ENCODE assay signal across 1 cellular context in the genomic region with DNA sequence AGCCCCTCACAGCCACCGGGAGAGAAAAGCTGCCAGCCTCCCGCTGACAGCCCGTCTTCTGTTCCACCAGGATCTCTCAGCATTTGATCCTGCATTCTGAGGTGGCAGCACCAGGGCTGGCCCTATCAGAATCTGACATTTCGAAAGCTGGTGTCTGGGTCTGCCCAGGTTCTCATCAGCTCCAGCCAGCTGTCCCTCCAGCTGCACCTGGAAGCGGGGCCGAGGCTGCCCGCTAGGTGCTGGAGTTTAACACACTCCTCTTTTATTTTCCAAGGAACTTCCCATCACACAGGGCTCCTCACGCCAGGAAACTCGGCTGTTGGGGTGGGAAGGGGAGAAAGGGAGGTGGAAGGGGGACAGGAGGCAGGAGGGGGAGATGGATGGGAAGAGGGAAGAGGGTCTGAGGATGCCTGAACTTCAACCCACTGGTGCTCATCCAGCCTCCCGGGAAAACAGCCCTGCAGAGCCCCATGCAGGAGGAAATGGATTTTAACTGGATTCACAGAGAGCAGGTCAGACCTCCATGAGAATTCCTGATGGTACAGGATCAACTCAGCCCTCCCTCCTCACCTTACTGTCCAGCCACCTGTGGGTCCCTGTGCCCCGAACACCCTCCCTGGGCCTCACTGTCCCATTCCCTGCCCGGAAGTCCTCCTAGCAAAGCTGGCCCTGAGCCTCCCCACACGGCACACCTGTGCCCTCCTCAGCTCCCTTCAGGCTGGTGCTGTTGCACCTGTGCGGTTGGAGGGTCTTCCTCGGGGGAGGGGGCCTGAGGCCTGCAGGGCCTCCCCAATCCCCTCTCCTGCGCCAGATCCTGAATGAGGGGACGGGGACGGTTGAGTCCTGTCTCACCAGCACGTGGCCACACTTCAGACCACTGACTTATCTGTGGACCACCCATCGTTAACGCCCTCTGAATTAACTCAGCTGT.
TF ChIP-seq lines count a peak whose summit lies in the region.

No MANE protein-coding gene starts in this region.

TF ChIP-seq in HepG2, 621 proteins besides CTCF, POLR2A, EP300 and RAD21 (continued from another document and continues in another):
- TF ChIP-seq, protein P1, sequence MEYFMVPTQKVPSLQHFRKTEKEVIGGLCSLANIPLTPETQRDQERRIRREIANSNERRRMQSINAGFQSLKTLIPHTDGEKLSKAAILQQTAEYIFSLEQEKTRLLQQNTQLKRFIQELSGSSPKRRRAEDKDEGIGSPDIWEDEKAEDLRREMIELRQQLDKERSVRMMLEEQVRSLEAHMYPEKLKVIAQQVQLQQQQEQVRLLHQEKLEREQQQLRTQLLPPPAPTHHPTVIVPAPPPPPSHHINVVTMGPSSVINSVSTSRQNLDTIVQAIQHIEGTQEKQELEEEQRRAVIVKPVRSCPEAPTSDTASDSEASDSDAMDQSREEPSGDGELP (IDR thresholded peaks at IDR 0.05; ENCODE audit: borderline replicate concordance, low read depth) = peak; percentile 35; the same call in 1 of the 2 replicates
- TF ChIP-seq SCMH1 (CRISPR knock-in tag; IDR thresholded peaks at IDR 0.05; ENCODE audit: borderline replicate concordance) (no peak), PHF5A (CRISPR knock-in tag; IDR thresholded peaks at IDR 0.05; ENCODE audit: low read depth, unreplicated experiment) (no peak), SMAD1 (CRISPR knock-in tag; IDR thresholded peaks at IDR 0.05; ENCODE audit: borderline replicate concordance, low read depth) (0 out of 2 replicates have a peak, but pooled peaks have one; percentile 19), MEIS1 (CRISPR knock-in tag; IDR thresholded peaks at IDR 0.05; ENCODE audit: borderline replicate concordance) (no peak), DNMT3B (CRISPR knock-in tag; conservative IDR thresholded peaks at IDR 0.05) (no peak), XRCC5 (optimal IDR thresholded peaks at IDR 0.05; ENCODE audit: low read length) (no peak), CENPT (CRISPR knock-in tag; IDR thresholded peaks at IDR 0.05; ENCODE audit: low read depth) (no peak), YEATS2 (CRISPR knock-in tag; IDR thresholded peaks at IDR 0.05; ENCODE audit: borderline replicate concordance) (no peak), CCAR2 (optimal IDR thresholded peaks at IDR 0.05; ENCODE audit: low read depth, low read length) (no peak), RCOR2 (CRISPR knock-in tag; IDR thresholded peaks at IDR 0.05) (no peak), SOX5 (CRISPR knock-in tag; IDR thresholded peaks at IDR 0.05; ENCODE audit: borderline replicate concordance) (no peak), PRPF4 (IDR thresholded peaks at IDR 0.05; ENCODE audit: low read depth, low read length, poor library complexity, severe bottlenecking) (no peak), BORCS8-MEF2B (CRISPR knock-in tag; IDR thresholded peaks at IDR 0.05) (0 out of 2 replicates have a peak, but pooled peaks have one; percentile 11), KDM1A (CRISPR knock-in tag; IDR thresholded peaks at IDR 0.05) (no peak), MTA3 (CRISPR knock-in tag; IDR thresholded peaks at IDR 0.05) (no peak), ZNF552 (CRISPR knock-in tag; IDR thresholded peaks at IDR 0.05; ENCODE audit: borderline replicate concordance) (no peak), ZFYVE20 (CRISPR knock-in tag; IDR thresholded peaks at IDR 0.05; ENCODE audit: borderline replicate concordance, low read depth) (no peak), ZNF720 (CRISPR knock-in tag; IDR thresholded peaks at IDR 0.05) (no peak), FOXC1 (CRISPR knock-in tag; IDR thresholded peaks at IDR 0.05; ENCODE audit: borderline replicate concordance) (no peak), ZNF382 (CRISPR knock-in tag; IDR thresholded peaks at IDR 0.05; ENCODE audit: borderline replicate concordance) (no peak), ZNF383 (CRISPR knock-in tag; IDR thresholded peaks at IDR 0.05; ENCODE audit: borderline replicate concordance) (no peak), ZNF567 (CRISPR knock-in tag; IDR thresholded peaks at IDR 0.05; ENCODE audit: borderline replicate concordance) (no peak), KDM5B (CRISPR knock-in tag; IDR thresholded peaks at IDR 0.05; ENCODE audit: borderline replicate concordance) (no peak), SMARCC2 (IDR thresholded peaks at IDR 0.05) (no peak), PCBP2 (optimal IDR thresholded peaks at IDR 0.05; ENCODE audit: low read depth, low read length, poor library complexity, severe bottlenecking) (peak; percentile 66), SMARCE1 (IDR thresholded peaks at IDR 0.05; ENCODE audit: borderline replicate concordance) (no peak), ZNF253 (CRISPR knock-in tag; IDR thresholded peaks at IDR 0.05; ENCODE audit: borderline replicate concordance) (no peak), ZNF703 (CRISPR knock-in tag; IDR thresholded peaks at IDR 0.05; ENCODE audit: borderline replicate concordance) (no peak), ZNF207 (IDR thresholded peaks at IDR 0.05; ENCODE audit: borderline replicate concordance) (no peak), MTF1 (CRISPR knock-in tag; IDR thresholded peaks at IDR 0.05) (no peak), NFKB2 (CRISPR knock-in tag; IDR thresholded peaks at IDR 0.05; ENCODE audit: borderline replicate concordance) (peak; percentile 40; the same call in 1 of the 2 replicates), EHMT2 (IDR thresholded peaks at IDR 0.05; ENCODE audit: borderline replicate concordance, low read depth, low read length) (no peak), MAFF (IDR thresholded peaks at IDR 0.05; ENCODE audit: low read depth, low read length) (no peak)
- TF ChIP-seq, protein P2, sequence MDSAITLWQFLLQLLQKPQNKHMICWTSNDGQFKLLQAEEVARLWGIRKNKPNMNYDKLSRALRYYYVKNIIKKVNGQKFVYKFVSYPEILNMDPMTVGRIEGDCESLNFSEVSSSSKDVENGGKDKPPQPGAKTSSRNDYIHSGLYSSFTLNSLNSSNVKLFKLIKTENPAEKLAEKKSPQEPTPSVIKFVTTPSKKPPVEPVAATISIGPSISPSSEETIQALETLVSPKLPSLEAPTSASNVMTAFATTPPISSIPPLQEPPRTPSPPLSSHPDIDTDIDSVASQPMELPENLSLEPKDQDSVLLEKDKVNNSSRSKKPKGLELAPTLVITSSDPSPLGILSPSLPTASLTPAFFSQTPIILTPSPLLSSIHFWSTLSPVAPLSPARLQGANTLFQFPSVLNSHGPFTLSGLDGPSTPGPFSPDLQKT (CRISPR knock-in tag; IDR thresholded peaks at IDR 0.05; ENCODE audit: borderline replicate concordance) = no peak
- TF ChIP-seq, protein P3, sequence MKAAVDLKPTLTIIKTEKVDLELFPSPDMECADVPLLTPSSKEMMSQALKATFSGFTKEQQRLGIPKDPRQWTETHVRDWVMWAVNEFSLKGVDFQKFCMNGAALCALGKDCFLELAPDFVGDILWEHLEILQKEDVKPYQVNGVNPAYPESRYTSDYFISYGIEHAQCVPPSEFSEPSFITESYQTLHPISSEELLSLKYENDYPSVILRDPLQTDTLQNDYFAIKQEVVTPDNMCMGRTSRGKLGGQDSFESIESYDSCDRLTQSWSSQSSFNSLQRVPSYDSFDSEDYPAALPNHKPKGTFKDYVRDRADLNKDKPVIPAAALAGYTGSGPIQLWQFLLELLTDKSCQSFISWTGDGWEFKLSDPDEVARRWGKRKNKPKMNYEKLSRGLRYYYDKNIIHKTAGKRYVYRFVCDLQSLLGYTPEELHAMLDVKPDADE (CRISPR knock-in tag; IDR thresholded peaks at IDR 0.05) = no peak
- TF ChIP-seq, protein P4, sequence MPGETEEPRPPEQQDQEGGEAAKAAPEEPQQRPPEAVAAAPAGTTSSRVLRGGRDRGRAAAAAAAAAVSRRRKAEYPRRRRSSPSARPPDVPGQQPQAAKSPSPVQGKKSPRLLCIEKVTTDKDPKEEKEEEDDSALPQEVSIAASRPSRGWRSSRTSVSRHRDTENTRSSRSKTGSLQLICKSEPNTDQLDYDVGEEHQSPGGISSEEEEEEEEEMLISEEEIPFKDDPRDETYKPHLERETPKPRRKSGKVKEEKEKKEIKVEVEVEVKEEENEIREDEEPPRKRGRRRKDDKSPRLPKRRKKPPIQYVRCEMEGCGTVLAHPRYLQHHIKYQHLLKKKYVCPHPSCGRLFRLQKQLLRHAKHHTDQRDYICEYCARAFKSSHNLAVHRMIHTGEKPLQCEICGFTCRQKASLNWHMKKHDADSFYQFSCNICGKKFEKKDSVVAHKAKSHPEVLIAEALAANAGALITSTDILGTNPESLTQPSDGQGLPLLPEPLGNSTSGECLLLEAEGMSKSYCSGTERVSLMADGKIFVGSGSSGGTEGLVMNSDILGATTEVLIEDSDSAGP (CRISPR knock-in tag; IDR thresholded peaks at IDR 0.05; ENCODE audit: borderline replicate concordance) = 0 out of 2 replicates have a peak, but pooled peaks have one; percentile 6
- TF ChIP-seq, protein P5, sequence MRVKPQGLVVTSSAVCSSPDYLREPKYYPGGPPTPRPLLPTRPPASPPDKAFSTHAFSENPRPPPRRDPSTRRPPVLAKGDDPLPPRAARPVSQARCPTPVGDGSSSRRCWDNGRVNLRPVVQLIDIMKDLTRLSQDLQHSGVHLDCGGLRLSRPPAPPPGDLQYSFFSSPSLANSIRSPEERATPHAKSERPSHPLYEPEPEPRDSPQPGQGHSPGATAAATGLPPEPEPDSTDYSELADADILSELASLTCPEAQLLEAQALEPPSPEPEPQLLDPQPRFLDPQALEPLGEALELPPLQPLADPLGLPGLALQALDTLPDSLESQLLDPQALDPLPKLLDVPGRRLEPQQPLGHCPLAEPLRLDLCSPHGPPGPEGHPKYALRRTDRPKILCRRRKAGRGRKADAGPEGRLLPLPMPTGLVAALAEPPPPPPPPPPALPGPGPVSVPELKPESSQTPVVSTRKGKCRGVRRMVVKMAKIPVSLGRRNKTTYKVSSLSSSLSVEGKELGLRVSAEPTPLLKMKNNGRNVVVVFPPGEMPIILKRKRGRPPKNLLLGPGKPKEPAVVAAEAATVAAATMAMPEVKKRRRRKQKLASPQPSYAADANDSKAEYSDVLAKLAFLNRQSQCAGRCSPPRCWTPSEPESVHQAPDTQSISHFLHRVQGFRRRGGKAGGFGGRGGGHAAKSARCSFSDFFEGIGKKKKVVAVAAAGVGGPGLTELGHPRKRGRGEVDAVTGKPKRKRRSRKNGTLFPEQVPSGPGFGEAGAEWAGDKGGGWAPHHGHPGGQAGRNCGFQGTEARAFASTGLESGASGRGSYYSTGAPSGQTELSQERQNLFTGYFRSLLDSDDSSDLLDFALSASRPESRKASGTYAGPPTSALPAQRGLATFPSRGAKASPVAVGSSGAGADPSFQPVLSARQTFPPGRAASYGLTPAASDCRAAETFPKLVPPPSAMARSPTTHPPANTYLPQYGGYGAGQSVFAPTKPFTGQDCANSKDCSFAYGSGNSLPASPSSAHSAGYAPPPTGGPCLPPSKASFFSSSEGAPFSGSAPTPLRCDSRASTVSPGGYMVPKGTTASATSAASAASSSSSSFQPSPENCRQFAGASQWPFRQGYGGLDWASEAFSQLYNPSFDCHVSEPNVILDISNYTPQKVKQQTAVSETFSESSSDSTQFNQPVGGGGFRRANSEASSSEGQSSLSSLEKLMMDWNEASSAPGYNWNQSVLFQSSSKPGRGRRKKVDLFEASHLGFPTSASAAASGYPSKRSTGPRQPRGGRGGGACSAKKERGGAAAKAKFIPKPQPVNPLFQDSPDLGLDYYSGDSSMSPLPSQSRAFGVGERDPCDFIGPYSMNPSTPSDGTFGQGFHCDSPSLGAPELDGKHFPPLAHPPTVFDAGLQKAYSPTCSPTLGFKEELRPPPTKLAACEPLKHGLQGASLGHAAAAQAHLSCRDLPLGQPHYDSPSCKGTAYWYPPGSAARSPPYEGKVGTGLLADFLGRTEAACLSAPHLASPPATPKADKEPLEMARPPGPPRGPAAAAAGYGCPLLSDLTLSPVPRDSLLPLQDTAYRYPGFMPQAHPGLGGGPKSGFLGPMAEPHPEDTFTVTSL (CRISPR knock-in tag; IDR thresholded peaks at IDR 0.05; ENCODE audit: borderline replicate concordance) = no peak
- TF ChIP-seq, protein P6, sequence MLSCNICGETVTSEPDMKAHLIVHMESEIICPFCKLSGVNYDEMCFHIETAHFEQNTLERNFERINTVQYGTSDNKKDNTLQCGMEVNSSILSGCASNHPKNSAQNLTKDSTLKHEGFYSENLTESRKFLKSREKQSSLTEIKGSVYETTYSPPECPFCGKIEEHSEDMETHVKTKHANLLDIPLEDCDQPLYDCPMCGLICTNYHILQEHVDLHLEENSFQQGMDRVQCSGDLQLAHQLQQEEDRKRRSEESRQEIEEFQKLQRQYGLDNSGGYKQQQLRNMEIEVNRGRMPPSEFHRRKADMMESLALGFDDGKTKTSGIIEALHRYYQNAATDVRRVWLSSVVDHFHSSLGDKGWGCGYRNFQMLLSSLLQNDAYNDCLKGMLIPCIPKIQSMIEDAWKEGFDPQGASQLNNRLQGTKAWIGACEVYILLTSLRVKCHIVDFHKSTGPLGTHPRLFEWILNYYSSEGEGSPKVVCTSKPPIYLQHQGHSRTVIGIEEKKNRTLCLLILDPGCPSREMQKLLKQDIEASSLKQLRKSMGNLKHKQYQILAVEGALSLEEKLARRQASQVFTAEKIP (CRISPR knock-in tag; IDR thresholded peaks at IDR 0.05; ENCODE audit: borderline replicate concordance) = no peak
- TF ChIP-seq, protein P7, sequence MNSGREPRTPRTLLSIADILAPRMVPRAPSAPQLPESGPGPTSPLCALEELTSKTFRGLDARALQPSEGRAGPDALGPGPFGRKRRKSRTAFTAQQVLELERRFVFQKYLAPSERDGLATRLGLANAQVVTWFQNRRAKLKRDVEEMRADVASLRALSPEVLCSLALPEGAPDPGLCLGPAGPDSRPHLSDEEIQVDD (CRISPR knock-in tag; IDR thresholded peaks at IDR 0.05; ENCODE audit: borderline replicate concordance) = no peak
- TF ChIP-seq, protein P8, sequence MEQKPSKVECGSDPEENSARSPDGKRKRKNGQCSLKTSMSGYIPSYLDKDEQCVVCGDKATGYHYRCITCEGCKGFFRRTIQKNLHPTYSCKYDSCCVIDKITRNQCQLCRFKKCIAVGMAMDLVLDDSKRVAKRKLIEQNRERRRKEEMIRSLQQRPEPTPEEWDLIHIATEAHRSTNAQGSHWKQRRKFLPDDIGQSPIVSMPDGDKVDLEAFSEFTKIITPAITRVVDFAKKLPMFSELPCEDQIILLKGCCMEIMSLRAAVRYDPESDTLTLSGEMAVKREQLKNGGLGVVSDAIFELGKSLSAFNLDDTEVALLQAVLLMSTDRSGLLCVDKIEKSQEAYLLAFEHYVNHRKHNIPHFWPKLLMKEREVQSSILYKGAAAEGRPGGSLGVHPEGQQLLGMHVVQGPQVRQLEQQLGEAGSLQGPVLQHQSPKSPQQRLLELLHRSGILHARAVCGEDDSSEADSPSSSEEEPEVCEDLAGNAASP (CRISPR knock-in tag; IDR thresholded peaks at IDR 0.05; ENCODE audit: borderline replicate concordance) = no peak
- TF ChIP-seq, protein P9, sequence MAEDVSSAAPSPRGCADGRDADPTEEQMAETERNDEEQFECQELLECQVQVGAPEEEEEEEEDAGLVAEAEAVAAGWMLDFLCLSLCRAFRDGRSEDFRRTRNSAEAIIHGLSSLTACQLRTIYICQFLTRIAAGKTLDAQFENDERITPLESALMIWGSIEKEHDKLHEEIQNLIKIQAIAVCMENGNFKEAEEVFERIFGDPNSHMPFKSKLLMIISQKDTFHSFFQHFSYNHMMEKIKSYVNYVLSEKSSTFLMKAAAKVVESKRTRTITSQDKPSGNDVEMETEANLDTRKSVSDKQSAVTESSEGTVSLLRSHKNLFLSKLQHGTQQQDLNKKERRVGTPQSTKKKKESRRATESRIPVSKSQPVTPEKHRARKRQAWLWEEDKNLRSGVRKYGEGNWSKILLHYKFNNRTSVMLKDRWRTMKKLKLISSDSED (CRISPR knock-in tag; IDR thresholded peaks at IDR 0.05) = no peak
